Comparison of ENCODE assay signal across 23 cellular contexts in the genomic region with DNA sequence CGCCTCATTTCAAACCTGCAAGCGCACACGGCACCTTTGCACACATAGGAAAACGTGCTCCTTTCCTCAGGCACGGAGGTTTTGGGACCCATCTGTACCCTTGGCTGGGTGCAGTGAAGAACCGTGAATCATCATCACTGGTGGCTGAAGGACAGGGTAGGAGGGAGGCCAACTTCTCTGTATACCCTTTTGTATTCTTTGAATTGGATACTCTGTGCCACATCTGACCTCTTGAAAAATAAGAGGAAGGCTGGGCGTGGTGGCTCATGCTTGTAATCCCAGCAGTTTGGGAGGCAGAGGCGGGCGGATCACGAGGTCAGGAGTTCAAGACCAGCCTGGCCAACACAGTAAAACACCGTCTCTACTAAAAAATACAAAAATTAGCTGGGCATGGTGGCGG. TPM values are rescaled to one million over a fixed set of nuclear protein-coding genes. Genes with fewer than 3 reads are reported as not detected.
DNase-seq lines count a peak whose midpoint lies in the region; ATAC-seq lines count a peak whose summit lies in the region.
"Had no signal": no experiment of that assay in that cellular context is flagged by ENCODE, and none has a peak within 500 bp of the region (broad histone marks: within the 10 kb centered on the region; RNA-seq: fewer than 3 reads in every experiment).

No MANE protein-coding gene starts in this region.

- DNase-seq in head of caudate nucleus (peak in 23 of 42 donors; percentile 40 to 88 (median 67)), posterior cingulate gyrus (peak in 6 of 10 donors; percentile 22 to 87 (median 63)), NCI-H2107 treated with DMSO at 0.1 percent for 48 hours (lab: John Stamatoyannopoulos, UW; ENCODE audit: unreplicated experiment) (no peak), NCI-H2196 treated with DMSO at 0.1 percent for 48 hours (lab: John Stamatoyannopoulos, UW; ENCODE audit: unreplicated experiment) (no peak)
- DNase-seq: CD4-positive, CD25-positive, alpha-beta regulatory T cell; DMS153; DND-41; H9; Kasumi-1; NCI-H1092 treated with DMSO at 0.1 percent for 48 hours; NCI-H146; NCI-H1930; NCI-H2107; NCI-H69; Right ventricle myocardium superior; RPMI8226 had no signal

- ATAC-seq in GM18870 (IDR thresholded peaks at IDR 0.05; ENCODE audit: unreplicated experiment), result no peak
- ATAC-seq: GM23338, K562 had no signal

- H3K27ac ChIP-seq in angular gyrus (ENCODE audit: low read depth, low read length), result peak overlapping the region; percentile 98
- peak overlapping the region; percentile 96 for H3K27ac ChIP-seq in temporal lobe (ENCODE audit: low read depth, low read length)
- H3K27ac ChIP-seq: BLaER1, SJSA1 had no signal

- intact Hi-C loops in head of caudate nucleus (cut with DNase I), result no loop called here
- intact Hi-C loops in posterior cingulate gyrus (cut with DNase I), result no loop called here

RNA-seq across cellular contexts. Expression of a gene that starts 11.7 kb away (rescaled TPM):
- 37.9 TPM for total RNA-seq in temporal lobe

Comparison
In these comparisons a context has a peak if more than half of its experiments do, and no peak if none do; other contexts are left out.
1. DNase-seq: peak in head of caudate nucleus (23 of 42) and posterior cingulate gyrus (6 of 10); none in NCI-H2107 treated with DMSO at 0.1 percent for 48 hours (single experiment) and NCI-H2196 treated with DMSO at 0.1 percent for 48 hours (single experiment).